ENCODE assay signal across 1 cellular context in genomic region chr2:106124787-106125549, GRCh38.
TF ChIP-seq lines count a peak whose summit lies in the region.

No MANE protein-coding gene starts in this region.

TF ChIP-seq in H1, 55 proteins besides CTCF, POLR2A, EP300 and RAD21 (continued from another document):
- no peak for TF ChIP-seq KDM5A (IDR thresholded peaks at IDR 0.05; ENCODE audit: low read length)
- no peak for TF ChIP-seq HDAC2 (IDR thresholded peaks at IDR 0.05; ENCODE audit: borderline replicate concordance in 1 of 2, low read depth in 2 of 2, low read length in 2 of 2)
